Comparison of ENCODE assay signal across 9 cellular contexts in genomic region chr20:47785321-47785899, GRCh38. TPM values are rescaled to one million over a fixed set of nuclear protein-coding genes. Genes with fewer than 3 reads are reported as not detected.
DNase-seq lines count a peak whose midpoint lies in the region; ATAC-seq and TF ChIP-seq lines count a peak whose summit lies in the region.
"Had no signal": no experiment of that assay in that cellular context is flagged by ENCODE, and none has a peak within 500 bp of the region (broad histone marks: within the 10 kb centered on the region; RNA-seq: fewer than 3 reads in every experiment).

TSS of gene SULF2 (minus strand) at chr20:47785481. CDS start at chr20:47757363, 28,118 bp downstream.

- H3F3A ChIP-seq in PC-9 (ENCODE audit: insufficient read depth, low read depth), result peaks cover 50% of the 10 kb centered on the region

- POLR2A ChIA-PET in PC-9 (lab: Charles Lee; ENCODE audit: unreplicated experiment), result interaction anchor here (0.7 to 1.0 kb wide), 3 partner anchors 199 to 373 kb away, joined by 3 to 5 read pairs (median 3); no protein-coding TSS in a partner anchor

- H4K20me1 ChIP-seq in PC-9 (ENCODE audit: insufficient read depth), result peaks cover 40% of the 10 kb centered on the region

- CTCF ChIA-PET in PC-9 (lab: Charles Lee), result no interaction called here

- DNase-seq in EH (ENCODE audit: low read depth) (peak; percentile 46), PC-9 (peak in 1 of 2 experiments; percentile 70), epithelial cell of esophagus (ENCODE audit: low read depth) (peak; percentile 50), NCI-H510A treated with DMSO at 0.1 percent for 48 hours (lab: John Stamatoyannopoulos, UW) (no peak), GDM1 (lab: John Stamatoyannopoulos, UW) (no peak)

- peaks cover 67% of the 10 kb centered on the region for H3K4me1 ChIP-seq in PC-9 (replicated peaks; ENCODE audit: insufficient read depth)
- H3K4me1 ChIP-seq in mucosa of stomach (ENCODE audit: control insufficient read depth, insufficient read depth, low read length), result peaks cover 25% of the 10 kb centered on the region

- H3K4me2 ChIP-seq in PC-9, result peak within 1 kb of the TSS; percentile 98

- BruUV-seq in PC-9 (replicated peaks; lab: Mats Ljungman, UMichigan), result no TSS peak

- intact Hi-C loops in PC-9 (cut with micrococcal nuclease; ENCODE audit: unreplicated experiment), result loop anchor here (5.0 to 10.0 kb wide), 4 partner anchors 108 to 409 kb away; no protein-coding TSS in a partner anchor

- TF ChIP-seq CTCF in PC-9 (conservative IDR thresholded peaks at IDR 0.05), result no peak
- no peak for TF ChIP-seq CTCF in epithelial cell of esophagus (IDR thresholded peaks at IDR 0.05; ENCODE audit: insufficient read depth, low read depth, low read length, missing control alignments)

- peaks cover 82% of the 10 kb centered on the region for H3K79me2 ChIP-seq in PC-9 (ENCODE audit: low read depth)

- H3K9me2 ChIP-seq in PC-9 (ENCODE audit: insufficient read depth), result no peaks in the 10 kb centered on the region

- peak within 1 kb of the TSS; percentile 49; the same call in 1 of the 2 replicates for H2AFZ ChIP-seq in PC-9

- H3K9me3 ChIP-seq in PC-9 (ENCODE audit: insufficient read depth, low read depth) (no peaks in the 10 kb centered on the region), mucosa of stomach (ENCODE audit: control insufficient read depth, low read length) (no peaks in the 10 kb centered on the region)

- H3K36me3 ChIP-seq in PC-9 (ENCODE audit: low read depth) (peaks cover 37% of the 10 kb centered on the region), mucosa of stomach (ENCODE audit: control insufficient read depth, insufficient read depth, low read length) (no peaks in the 10 kb centered on the region)

- peak within 1 kb of the TSS; percentile 94 for H3K27ac ChIP-seq in PC-9

- ATAC-seq in GM21825 (IDR thresholded peaks at IDR 0.05; ENCODE audit: unreplicated experiment), result no peak
- no peak for ATAC-seq in HG02938 (IDR thresholded peaks at IDR 0.05; ENCODE audit: unreplicated experiment)
- ATAC-seq: K562 had no signal

- H3K4me3 ChIP-seq in PC-9 (peak within 1 kb of the TSS; percentile 98), epithelial cell of esophagus (ENCODE audit: low read length) (peak within 1 kb of the TSS; percentile 93), mucosa of stomach (ENCODE audit: low read length) (peak within 1 kb of the TSS; percentile 70)
- H3K4me3 ChIP-seq: K562 had no signal

- H3K27me3 ChIP-seq in PC-9 (ENCODE audit: insufficient read depth, low read depth) (no peaks in the 10 kb centered on the region), mucosa of stomach (ENCODE audit: control insufficient read depth, insufficient read depth, low read length) (no peaks in the 10 kb centered on the region)

- peak within 1 kb of the TSS; percentile 64 for H3K9ac ChIP-seq in mucosa of stomach (ENCODE audit: low read length)

RNA-seq across cellular contexts. Expression of gene SULF2, which starts in this region (rescaled TPM):
- 439 and 495 TPM in 2 replicates for total RNA-seq in PC-9 (2021)

Comparison
In these comparisons a context has a peak if more than half of its experiments do, and no peak if none do; other contexts are left out.
1. DNase-seq: peak in EH (single experiment) and epithelial cell of esophagus (single experiment); none in NCI-H510A treated with DMSO at 0.1 percent for 48 hours (single experiment) and GDM1 (single experiment).
2. Peak in every context shown above with its lines, with median percentiles within 50 percentile points of each other: H3K4me3 ChIP-seq.